15 cellular contexts compared by ENCODE assay signal in the genomic region with DNA sequence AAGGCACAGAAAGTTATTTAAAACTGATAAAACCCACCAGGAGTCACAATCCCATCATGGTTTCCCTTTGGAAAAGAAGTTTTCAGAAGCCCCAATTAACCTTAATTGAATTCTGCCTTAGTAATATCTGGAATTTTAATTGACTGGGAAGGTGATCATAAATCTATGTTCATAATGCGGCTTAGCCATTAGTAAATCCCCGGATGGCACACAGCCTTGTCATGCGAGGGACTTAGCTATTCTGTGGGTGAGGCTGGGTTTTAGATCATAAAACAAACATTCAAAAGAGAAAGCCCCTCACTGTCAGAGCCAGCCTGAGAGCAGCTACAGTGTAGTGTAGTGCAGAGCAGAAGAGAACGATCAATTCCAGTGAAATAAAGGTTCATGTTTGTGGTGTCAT.
A peak's percentile ranks its signal among the peaks of the same experiment; 100 is the strongest.
DNase-seq lines count a peak whose midpoint lies in the region; TF ChIP-seq lines count a peak whose summit lies in the region.
"Had no signal": no experiment of that assay in that cellular context is flagged by ENCODE, and none has a peak within 500 bp of the region (broad histone marks: within the 10 kb centered on the region; RNA-seq: fewer than 3 reads in every experiment).

No MANE protein-coding gene starts in this region.

- TF ChIP-seq CTCF in AG10803 (conservative IDR thresholded peaks at IDR 0.05; ENCODE audit: low read length) (no peak), OCI-LY3 (IDR thresholded peaks at IDR 0.05; ENCODE audit: low read depth, low read length) (no peak), testis (IDR thresholded peaks at IDR 0.05) (no peak), esophagus muscularis mucosa (IDR thresholded peaks at IDR 0.05) (no peak)

- H3K9me3 ChIP-seq in OCI-LY3 (ENCODE audit: insufficient read depth, low read length) (no peaks in the 10 kb centered on the region), testis (no peaks in the 10 kb centered on the region), esophagus muscularis mucosa (no peaks in the 10 kb centered on the region)
- H3K9me3 ChIP-seq: pancreas, upper lobe of left lung had no signal

- no peaks in the 10 kb centered on the region for H3K36me3 ChIP-seq in OCI-LY3 (replicated peaks; ENCODE audit: low read depth, low read length)
- no peaks in the 10 kb centered on the region for H3K36me3 ChIP-seq in testis (ENCODE audit: low read depth, missing control alignments)
- no peaks in the 10 kb centered on the region for H3K36me3 ChIP-seq in esophagus muscularis mucosa
- H3K36me3 ChIP-seq: pancreas, upper lobe of left lung had no signal

- no peaks in the 10 kb centered on the region for H3K79me2 ChIP-seq in OCI-LY3 (ENCODE audit: low read length)

- no peak overlapping the region for H2AFZ ChIP-seq in OCI-LY3 (ENCODE audit: low read depth, low read length)

- peak overlapping the region; percentile 66 for H3K4me2 ChIP-seq in OCI-LY3 (ENCODE audit: low read length)

- no peak for TF ChIP-seq POLR2A in testis (IDR thresholded peaks at IDR 0.05)
- TF ChIP-seq POLR2A in esophagus muscularis mucosa (IDR thresholded peaks at IDR 0.05; ENCODE audit: low read depth): no peak

- no peak for TF ChIP-seq EP300 in esophagus muscularis mucosa (IDR thresholded peaks at IDR 0.05)

- no peaks in the 10 kb centered on the region for H4K20me1 ChIP-seq in OCI-LY3 (ENCODE audit: insufficient read depth, low read length)

- no peak overlapping the region for H3K27ac ChIP-seq in OCI-LY3 (ENCODE audit: low read length)
- no peak overlapping the region for H3K27ac ChIP-seq in testis
- H3K27ac ChIP-seq in esophagus muscularis mucosa (replicated peaks in 1 of 4): no peak overlapping the region
- H3K27ac ChIP-seq: pancreas, upper lobe of left lung had no signal

- no peak overlapping the region for H3K4me3 ChIP-seq in AG10803 (ENCODE audit: low read length)
- H3K4me3 ChIP-seq in OCI-LY3 (ENCODE audit: low read length): peak overlapping the region; percentile 29
- H3K4me3 ChIP-seq in testis: no peak overlapping the region
- no peak overlapping the region for H3K4me3 ChIP-seq in esophagus muscularis mucosa
- H3K4me3 ChIP-seq: GM12878, pancreas, upper lobe of left lung had no signal

- H3K9ac ChIP-seq in OCI-LY3 (ENCODE audit: low read length): no peak overlapping the region

- DNase-seq in AG10803 (ENCODE audit: low read depth) (peak; percentile 11), LHCN-M2 (ENCODE audit: low read depth) (peak; percentile 5), iris pigment epithelial cell (ENCODE audit: low read depth) (peak; percentile 17), activated gamma-delta T cell (lab: John Stamatoyannopoulos, UW) (no peak), MV-4-11 (lab: John Stamatoyannopoulos, UW) (no peak), testis (no peak), esophagus muscularis mucosa (ENCODE audit: extremely low spot score) (no peak)
- DNase-seq: activated CD8-positive, alpha-beta memory T cell treated with anti-CD3 and anti-CD28 coated beads for 24 hours; activated naive CD4-positive, alpha-beta T cell treated with anti-CD3 and anti-CD28 coated beads, Interleukin-2, amount 10 ng/mL, durations not matched to agents 7 days and 5 days; DMS53; pancreas; stimulated activated CD8-positive, alpha-beta memory T cell treated with anti-CD3 and anti-CD28 coated beads, Interleukin-4, amount 100 ng/mL, for 48 hours; upper lobe of left lung had no signal

- WGBS in testis, 2 donors: 63 to 64% methylated on average over 4 of the region's 4 CpGs
- 71% methylated on average over 4 of the region's 4 CpGs for WGBS in esophagus muscularis mucosa

- H3K27me3 ChIP-seq in OCI-LY3 (ENCODE audit: low read depth, low read length) (no peaks in the 10 kb centered on the region), testis (no peaks in the 10 kb centered on the region), esophagus muscularis mucosa (no peaks in the 10 kb centered on the region)
- H3K27me3 ChIP-seq: pancreas, upper lobe of left lung had no signal

- peaks cover 36% of the 10 kb centered on the region for H3K4me1 ChIP-seq in OCI-LY3 (ENCODE audit: low read length)
- no peaks in the 10 kb centered on the region for H3K4me1 ChIP-seq in testis
- H3K4me1 ChIP-seq in esophagus muscularis mucosa: no peaks in the 10 kb centered on the region
- H3K4me1 ChIP-seq: pancreas, upper lobe of left lung had no signal

- intact Hi-C loops in testis (cut with DNase I; ENCODE audit: low total_unique reads) (no loop called here), esophagus muscularis mucosa (cut with DNase I) (no loop called here)

Comparison
In these comparisons a context has a peak if more than half of its experiments do, and no peak if none do; other contexts are left out.
1. DNase-seq: peak in AG10803 (single experiment), LHCN-M2 (single experiment) and iris pigment epithelial cell (single experiment); none in activated gamma-delta T cell (single experiment), MV-4-11 (single experiment), testis (single experiment) and esophagus muscularis mucosa (single experiment).